1 cellular context compared by ENCODE assay signal in genomic region chr13:98775844-98776598, GRCh38.
TF ChIP-seq lines count a peak whose summit lies in the region.

No MANE protein-coding gene starts in this region.

TF ChIP-seq in HepG2, 621 proteins besides CTCF, POLR2A, EP300 and RAD21 (continued from another document and continues in another):
- peak; percentile 37; the same call in 1 of the 2 replicates for TF ChIP-seq KDM2A (CRISPR knock-in tag; IDR thresholded peaks at IDR 0.05; ENCODE audit: borderline replicate concordance, low read depth)
- no peak for TF ChIP-seq ZNF570 (CRISPR knock-in tag; IDR thresholded peaks at IDR 0.05; ENCODE audit: borderline replicate concordance)
- TF ChIP-seq ZXDC (CRISPR knock-in tag; IDR thresholded peaks at IDR 0.05) = no peak
- TF ChIP-seq GMEB2 (CRISPR knock-in tag; IDR thresholded peaks at IDR 0.05; ENCODE audit: low read depth) = no peak
- no peak for TF ChIP-seq THAP8 (CRISPR knock-in tag; IDR thresholded peaks at IDR 0.05; ENCODE audit: borderline replicate concordance)
- peak; percentile 48; the same call in 1 of the 2 replicates for TF ChIP-seq PAXIP1 (CRISPR knock-in tag; conservative IDR thresholded peaks at IDR 0.05)
- TF ChIP-seq GABPB1 (CRISPR knock-in tag; IDR thresholded peaks at IDR 0.05) = peak; percentile 40; the same call in 1 of the 2 replicates
- peak; percentile 43; the same call in 1 of the 2 replicates for TF ChIP-seq ZNF792 (CRISPR knock-in tag; IDR thresholded peaks at IDR 0.05)
- TF ChIP-seq ZGPAT (CRISPR knock-in tag; IDR thresholded peaks at IDR 0.05) = peak; percentile 45; the same call in 1 of the 2 replicates
- TF ChIP-seq ZNF143 (CRISPR knock-in tag; IDR thresholded peaks at IDR 0.05) = no peak
- TF ChIP-seq NR2F1 (CRISPR knock-in tag; IDR thresholded peaks at IDR 0.05) = peak in 1 of 2 experiments; percentile 44; a peak in 2 of 4 replicates
- TF ChIP-seq RBAK (CRISPR knock-in tag; IDR thresholded peaks at IDR 0.05) = no peak
- TF ChIP-seq ZNF670 (CRISPR knock-in tag; IDR thresholded peaks at IDR 0.05; ENCODE audit: borderline replicate concordance) = no peak
- no peak for TF ChIP-seq ZFAT (CRISPR knock-in tag; conservative IDR thresholded peaks at IDR 0.05)
- peak; percentile 24 to 42; a peak in 3 of 4 replicates for TF ChIP-seq MAFK (conservative IDR thresholded peaks at IDR 0.05 in 1 of 2, IDR thresholded peaks at IDR 0.05 in 1 of 2; ENCODE audit: low read length in 2 of 2)
- TF ChIP-seq ADNP (CRISPR knock-in tag; IDR thresholded peaks at IDR 0.05) = peak; percentile 70; the same call in 1 of the 2 replicates
- no peak for TF ChIP-seq E2F1 (CRISPR knock-in tag; IDR thresholded peaks at IDR 0.05)
- TF ChIP-seq HNRNPLL (IDR thresholded peaks at IDR 0.05; ENCODE audit: low read depth, low read length, poor library complexity, severe bottlenecking) = no peak
- TF ChIP-seq ZNF414 (CRISPR knock-in tag; IDR thresholded peaks at IDR 0.05) = 0 out of 2 replicates have a peak, but pooled peaks have one; percentile 27
- TF ChIP-seq SAFB2 (CRISPR knock-in tag; IDR thresholded peaks at IDR 0.05; ENCODE audit: borderline replicate concordance, low read depth) = no peak
- TF ChIP-seq TFAP4 (IDR thresholded peaks at IDR 0.05; ENCODE audit: borderline replicate concordance, low read depth) = no peak
- TF ChIP-seq XRCC5 (optimal IDR thresholded peaks at IDR 0.05; ENCODE audit: low read length) = peak; percentile 32
- 0 out of 2 replicates have a peak, but pooled peaks have one; percentile 33 for TF ChIP-seq ZNF605 (CRISPR knock-in tag; IDR thresholded peaks at IDR 0.05)
- 0 out of 2 replicates have a peak, but pooled peaks have one; percentile 46 for TF ChIP-seq ZNF614 (CRISPR knock-in tag; IDR thresholded peaks at IDR 0.05; ENCODE audit: borderline replicate concordance)
- no peak for TF ChIP-seq ZNF709 (CRISPR knock-in tag; IDR thresholded peaks at IDR 0.05)
- no peak for TF ChIP-seq DDIT3 (CRISPR knock-in tag; IDR thresholded peaks at IDR 0.05)
- TF ChIP-seq CREB3 (CRISPR knock-in tag; IDR thresholded peaks at IDR 0.05) = no peak
- TF ChIP-seq HNF4A (CRISPR knock-in tag; IDR thresholded peaks at IDR 0.05) = peak; percentile 63
- TF ChIP-seq ZNF615 (CRISPR knock-in tag; IDR thresholded peaks at IDR 0.05; ENCODE audit: borderline replicate concordance) = no peak
- TF ChIP-seq FOXP4 (CRISPR knock-in tag; IDR thresholded peaks at IDR 0.05) = 0 out of 2 replicates have a peak, but pooled peaks have one; percentile 24
- TF ChIP-seq TERF1 (CRISPR knock-in tag; IDR thresholded peaks at IDR 0.05) = no peak
- peak; percentile 98 for TF ChIP-seq FOSL2 (CRISPR knock-in tag; IDR thresholded peaks at IDR 0.05)
- 0 out of 2 replicates have a peak, but pooled peaks have one; percentile 34 for TF ChIP-seq MIER2 (CRISPR knock-in tag; IDR thresholded peaks at IDR 0.05)
- TF ChIP-seq POLR2AphosphoS5 (IDR thresholded peaks at IDR 0.05; ENCODE audit: low read depth, low read length) = no peak
- TF ChIP-seq ZBTB1 (CRISPR knock-in tag; IDR thresholded peaks at IDR 0.05; ENCODE audit: borderline replicate concordance) = no peak
- TF ChIP-seq KDM5B (CRISPR knock-in tag; IDR thresholded peaks at IDR 0.05; ENCODE audit: borderline replicate concordance) = 0 out of 2 replicates have a peak, but pooled peaks have one; percentile 6
- TF ChIP-seq ZBTB42 (CRISPR knock-in tag; IDR thresholded peaks at IDR 0.05) = no peak
- TF ChIP-seq ZMYM3 (CRISPR knock-in tag; IDR thresholded peaks at IDR 0.05) = peak; percentile 58
- peak; percentile 62; the same call in 1 of the 2 replicates for TF ChIP-seq ZBTB43 (CRISPR knock-in tag; conservative IDR thresholded peaks at IDR 0.05)
- no peak for TF ChIP-seq ZFP41 (CRISPR knock-in tag; IDR thresholded peaks at IDR 0.05; ENCODE audit: borderline replicate concordance)
- 0 out of 2 replicates have a peak, but pooled peaks have one; percentile 28 for TF ChIP-seq ZNF331 (CRISPR knock-in tag; IDR thresholded peaks at IDR 0.05)
- peak; percentile 43; the same call in 1 of the 2 replicates for TF ChIP-seq JUN (CRISPR knock-in tag; IDR thresholded peaks at IDR 0.05)
